ENCODE assay signal across 25 cellular contexts in genomic region chr15:57324944-57325679, GRCh38. TPM values are rescaled to one million over a fixed set of nuclear protein-coding genes. Genes with fewer than 3 reads are reported as not detected.
DNase-seq lines count a peak whose midpoint lies in the region; ATAC-seq, FAIRE-seq and TF ChIP-seq lines count a peak whose summit lies in the region.
"Had no signal": no experiment of that assay in that cellular context is flagged by ENCODE, and none has a peak within 500 bp of the region (broad histone marks: within the 10 kb centered on the region; RNA-seq: fewer than 3 reads in every experiment).

No MANE protein-coding gene starts in this region.

- H3K9ac ChIP-seq in Loucy (ENCODE audit: low read depth, low read length, poor library complexity, severe bottlenecking), result peak overlapping the region; percentile 32
- H3K9ac ChIP-seq in colonic mucosa (ENCODE audit: low read depth in 2 of 2, low read length in 2 of 2), result peak overlapping the region in 1 of 2 donors; percentile 26
- H3K9ac ChIP-seq: BLaER1 had no signal

- TF ChIP-seq CTCF in Loucy (conservative IDR thresholded peaks at IDR 0.05; ENCODE audit: low read length) (no peak), colonic mucosa (IDR thresholded peaks at IDR 0.05) (no peak)

- TF ChIP-seq POLR2A in H54 (IDR thresholded peaks at IDR 0.05; ENCODE audit: low read depth, low read length), result no peak

- no peaks in the 10 kb centered on the region for H3K9me2 ChIP-seq in Loucy (replicated peaks; ENCODE audit: low read depth, low read length)

- FAIRE-seq in H54 (lab: Jason Lieb, UNC), result no peak
- FAIRE-seq: endometrium, kidney had no signal

- peak overlapping the region in 2 of 8 donors; percentile 29 to 44 for H3K27ac Mint-ChIP-seq in CD8-positive, alpha-beta memory T cell
- H3K27ac Mint-ChIP-seq: activated CD4-positive, alpha-beta memory T cell treated with anti-CD3 and anti-CD28 coated beads for 36 hours; activated T-helper 1 cell treated with anti-CD3 and anti-CD28 coated beads, Interleukin-12 subunit alpha, Interleukin-12 subunit beta, Interleukin-2, Interleukin-4 antibody, amounts not matched to agents 30 ng/mL and 10 ng/mL and 1 ng/mL, durations not matched to agents 14 hours and 24 hours and 36 hours; HFFc6; mesothelial cell of epicardium had no signal

- H3K9me3 ChIP-seq in CD8-positive, alpha-beta memory T cell (ENCODE audit: low read length), result no peaks in the 10 kb centered on the region
- H3K9me3 ChIP-seq in Loucy (ENCODE audit: insufficient read depth, low read depth, low read length) (no peaks in the 10 kb centered on the region), colonic mucosa (no peaks in the 10 kb centered on the region)
- H3K9me3 ChIP-seq: BLaER1, esophagus squamous epithelium, heart left ventricle, SJCRH30 had no signal

- H3K79me2 ChIP-seq in Loucy (ENCODE audit: insufficient read depth, low read length), result no peaks in the 10 kb centered on the region

- H3K4me3 ChIP-seq in CD8-positive, alpha-beta memory T cell (ENCODE audit: low read length), result no peak overlapping the region
- no peak overlapping the region for H3K4me3 ChIP-seq in Loucy (ENCODE audit: low read length, poor library complexity, severe bottlenecking)
- no peak overlapping the region for H3K4me3 ChIP-seq in colonic mucosa
- H3K4me3 ChIP-seq: BLaER1, esophagus squamous epithelium, heart left ventricle, SJCRH30, smooth muscle cell had no signal

- H3K4me2 ChIP-seq in Loucy (ENCODE audit: low read depth, low read length, poor library complexity, severe bottlenecking), result peak overlapping the region; percentile 41
- H3K4me2 ChIP-seq: BLaER1, smooth muscle cell had no signal

- CTCF ChIA-PET in CD8-positive, alpha-beta memory T cell (lab: Charles Lee), result no interaction called here

- H3K4me1 ChIP-seq in CD8-positive, alpha-beta memory T cell (ENCODE audit: insufficient read depth, low read length), result no peaks in the 10 kb centered on the region
- peaks cover 52% of the 10 kb centered on the region for H3K4me1 ChIP-seq in Loucy (ENCODE audit: insufficient read depth, low read length, poor library complexity, severe bottlenecking)
- H3K4me1 ChIP-seq in colonic mucosa, result no peaks in the 10 kb centered on the region
- H3K4me1 ChIP-seq: foreskin keratinocyte had no signal

- H3K4me3 Mint-ChIP-seq in CD8-positive, alpha-beta memory T cell, result peak overlapping the region in 1 of 7 donors; percentile 42
- H3K4me3 Mint-ChIP-seq: activated CD4-positive, alpha-beta memory T cell treated with anti-CD3 and anti-CD28 coated beads for 36 hours; activated T-helper 1 cell treated with anti-CD3 and anti-CD28 coated beads, Interleukin-12 subunit alpha, Interleukin-12 subunit beta, Interleukin-2, Interleukin-4 antibody, amounts not matched to agents 30 ng/mL and 10 ng/mL and 1 ng/mL, durations not matched to agents 14 hours and 24 hours and 36 hours; HFFc6; mesothelial cell of epicardium; naive B cell had no signal

- H3F3A ChIP-seq in Loucy (ENCODE audit: low read depth), result peaks cover 9% of the 10 kb centered on the region

- H4K20me1 ChIP-seq in Loucy (ENCODE audit: insufficient read depth, low read length, poor library complexity, severe bottlenecking), result no peaks in the 10 kb centered on the region
- H4K20me1 ChIP-seq: BLaER1 had no signal

- intact Hi-C loops in colonic mucosa (cut with DNase I) (no loop called here), posterior vena cava (cut with DNase I) (no loop called here)

- POLR2A ChIA-PET in CD8-positive, alpha-beta memory T cell (lab: Charles Lee), result no interaction called here

- H3K36me3 ChIP-seq in CD8-positive, alpha-beta memory T cell (ENCODE audit: insufficient read depth, low read length), result no peaks in the 10 kb centered on the region
- H3K36me3 ChIP-seq in Loucy (ENCODE audit: insufficient read depth, low read length) (no peaks in the 10 kb centered on the region), colonic mucosa (no peaks in the 10 kb centered on the region)
- H3K36me3 ChIP-seq: BLaER1, esophagus squamous epithelium, heart left ventricle, SJCRH30 had no signal

- no peak overlapping the region for H2AFZ ChIP-seq in Loucy (ENCODE audit: low read length)

- DNase-seq in CD8-positive, alpha-beta memory T cell, result no peak
- DNase-seq in colonic mucosa (no peak), posterior vena cava (ENCODE audit: low spot score) (peak; percentile 40), H54 (ENCODE audit: insufficient read length, low spot score) (no peak)
- DNase-seq in activated CD4-positive, CD25-positive, alpha-beta regulatory T cell (lab: John Stamatoyannopoulos, UW), result no peak
- DNase-seq: activated CD4-positive, alpha-beta T cell treated with anti-CD3 and anti-CD28 coated beads for 1 hour; activated naive CD4-positive, alpha-beta T cell treated with Interleukin-2 at 50 U/mL for 16 hours; esophagus squamous epithelium; HFFc6; naive B cell; NCI-H1092; NCI-H1694; retina had no signal

- H3K9me3 Mint-ChIP-seq in CD8-positive, alpha-beta memory T cell, result no peaks in the 10 kb centered on the region
- H3K9me3 Mint-ChIP-seq: activated CD4-positive, alpha-beta memory T cell treated with anti-CD3 and anti-CD28 coated beads for 36 hours; activated T-helper 1 cell treated with anti-CD3 and anti-CD28 coated beads, Interleukin-12 subunit alpha, Interleukin-12 subunit beta, Interleukin-2, Interleukin-4 antibody, amounts not matched to agents 30 ng/mL and 10 ng/mL and 1 ng/mL, durations not matched to agents 14 hours and 24 hours and 36 hours; HFFc6; mesothelial cell of epicardium; naive B cell had no signal

- H3K27me3 Mint-ChIP-seq in CD8-positive, alpha-beta memory T cell, result peaks cover 6 to 10% of the 10 kb centered on the region in 2 donors

- H3K4me1 Mint-ChIP-seq in CD8-positive, alpha-beta memory T cell, result peaks cover 3 to 14% (median 9%) of the 10 kb centered on the region in 3 donors

- no peak for ATAC-seq in GM18520 (IDR thresholded peaks at IDR 0.05; ENCODE audit: unreplicated experiment)
- ATAC-seq: heart left ventricle had no signal

- no peaks in the 10 kb centered on the region for H3K27me3 ChIP-seq in CD8-positive, alpha-beta memory T cell (ENCODE audit: insufficient read depth, low read length, poor library complexity, severe bottlenecking)
- H3K27me3 ChIP-seq in Loucy (ENCODE audit: insufficient read depth, low read length, poor library complexity, severe bottlenecking) (no peaks in the 10 kb centered on the region), colonic mucosa (no peaks in the 10 kb centered on the region)
- H3K27me3 ChIP-seq: BLaER1, heart left ventricle, SJCRH30 had no signal

- H3K27ac ChIP-seq in CD8-positive, alpha-beta memory T cell (ENCODE audit: low read depth, low read length), result peak overlapping the region; percentile 16
- peak overlapping the region; percentile 5 for H3K27ac ChIP-seq in colonic mucosa
- H3K27ac ChIP-seq: BLaER1, esophagus squamous epithelium, foreskin keratinocyte, heart left ventricle, SJCRH30 had no signal

- no peaks in the 10 kb centered on the region for H3K36me3 Mint-ChIP-seq in CD8-positive, alpha-beta memory T cell
- H3K36me3 Mint-ChIP-seq: activated CD4-positive, alpha-beta memory T cell treated with anti-CD3 and anti-CD28 coated beads for 36 hours; mesothelial cell of epicardium; naive B cell had no signal

RNA-seq across cellular contexts. Expression of gene CGNL1, which starts 51.2 kb away (rescaled TPM):
- not detected for total RNA-seq in CD8-positive, alpha-beta memory T cell
- not detected for polyA plus RNA-seq in CD8-positive, alpha-beta memory T cell
- total RNA-seq in colonic mucosa (1 to 10 TPM; 3.9 to 4.7 TPM), posterior vena cava (10 to 100 TPM; 20.0 to 24.4 TPM)
- total RNA-seq: activated CD4-positive, alpha-beta memory T cell treated with anti-CD3 and anti-CD28 coated beads for 36 hours; activated T-helper 1 cell treated with anti-CD3 and anti-CD28 coated beads, Interleukin-12 subunit alpha, Interleukin-12 subunit beta, Interleukin-2, Interleukin-4 antibody, amounts not matched to agents 30 ng/mL and 10 ng/mL and 1 ng/mL, durations not matched to agents 14 hours and 24 hours and 36 hours had no signal

Comparison
In these comparisons a context has a peak if more than half of its experiments do, and no peak if none do; other contexts are left out.
1. RNA of gene CGNL1, which starts 51.2 kb away (total RNA-seq): 20.0 to 24.4 TPM in posterior vena cava and 3.9 to 4.7 TPM in colonic mucosa; not detected in CD8-positive, alpha-beta memory T cell; every median in the first group is over 4 times any median in the second.